In the genomic region with DNA sequence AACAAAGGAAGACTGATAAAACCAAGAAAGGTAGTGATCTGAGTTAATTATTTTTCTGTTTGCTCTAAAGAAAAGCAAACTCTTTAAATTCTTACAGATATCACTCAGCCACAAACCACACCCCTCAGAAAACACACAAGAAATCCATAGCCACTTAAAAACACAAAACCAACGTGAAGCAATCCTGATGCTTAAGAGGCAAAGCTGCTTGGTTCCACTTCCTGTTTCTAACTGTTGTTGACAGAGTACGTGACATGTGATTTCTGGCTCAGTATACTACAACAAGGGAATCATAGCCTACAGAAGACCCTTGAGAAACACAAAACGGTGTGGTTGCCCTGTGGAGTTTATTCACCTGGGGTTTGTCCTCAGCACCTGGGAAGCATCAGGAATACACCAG, we compare ENCODE assay signal across 9 cellular contexts.
A peak's percentile ranks its signal among the peaks of the same experiment; 100 is the strongest.
DNase-seq lines count a peak whose midpoint lies in the region; ATAC-seq, FAIRE-seq and TF ChIP-seq lines count a peak whose summit lies in the region.
"Had no signal": no experiment of that assay in that cellular context is flagged by ENCODE, and none has a peak within 500 bp of the region (broad histone marks: within the 10 kb centered on the region; RNA-seq: fewer than 3 reads in every experiment).

No MANE protein-coding gene starts in this region.

- H3K4me3 Mint-ChIP-seq in dendritic cell treated with granulocyte-macrophage colony-stimulating factor and Interleukin-4, amounts not matched to agents 40 ng/mL and 50 ng/mL, for 4 days = no peak overlapping the region
- no peak overlapping the region for H3K4me3 Mint-ChIP-seq in stimulated activated effector memory CD8-positive, alpha-beta T cell treated with anti-CD3 and anti-CD28 coated beads, Interleukin-12 subunit alpha, Interleukin-12 subunit beta, amount 100 ng/mL, for 72 hours

- FAIRE-seq in GM18507 (lab: Jason Lieb, UNC) = peak; percentile 56

- no peaks in the 10 kb centered on the region for H3K27me3 ChIP-seq in gastroesophageal sphincter

- intact Hi-C loops in dendritic cell treated with granulocyte-macrophage colony-stimulating factor and Interleukin-4, amounts not matched to agents 40 ng/mL and 50 ng/mL, for 4 days (cut with micrococcal nuclease) = no loop called here

- WGBS in gastroesophageal sphincter (ENCODE audit: low coverage in 1 of 2), 2 donors = 37 to 52% methylated on average over 3 of the region's 3 CpGs

- H3K36me3 Mint-ChIP-seq in dendritic cell treated with granulocyte-macrophage colony-stimulating factor and Interleukin-4, amounts not matched to agents 40 ng/mL and 50 ng/mL, for 4 days (ENCODE audit: low read depth) = no peaks in the 10 kb centered on the region
- H3K36me3 Mint-ChIP-seq in stimulated activated effector memory CD8-positive, alpha-beta T cell treated with anti-CD3 and anti-CD28 coated beads, Interleukin-12 subunit alpha, Interleukin-12 subunit beta, amount 100 ng/mL, for 72 hours = no peaks in the 10 kb centered on the region

- no peak for TF ChIP-seq EP300 in gastroesophageal sphincter (IDR thresholded peaks at IDR 0.05)

- H3K27ac Mint-ChIP-seq in dendritic cell treated with granulocyte-macrophage colony-stimulating factor and Interleukin-4, amounts not matched to agents 40 ng/mL and 50 ng/mL, for 4 days = peak overlapping the region; percentile 59
- no peak overlapping the region for H3K27ac Mint-ChIP-seq in stimulated activated effector memory CD8-positive, alpha-beta T cell treated with anti-CD3 and anti-CD28 coated beads, Interleukin-12 subunit alpha, Interleukin-12 subunit beta, amount 100 ng/mL, for 72 hours

- ATAC-seq in HG02642 (IDR thresholded peaks at IDR 0.05; ENCODE audit: poor library complexity, unreplicated experiment) (peak; percentile 77), gastroesophageal sphincter (no peak)
- no peak for ATAC-seq in stimulated activated effector memory CD8-positive, alpha-beta T cell treated with anti-CD3 and anti-CD28 coated beads, Interleukin-12 subunit alpha, Interleukin-12 subunit beta, amount 100 ng/mL, for 72 hours

- no peak overlapping the region for H3K4me3 ChIP-seq in gastroesophageal sphincter

- no peak for DNase-seq in GM18507 (ENCODE audit: extremely low spot score, insufficient read length, low read depth)
- peak; percentile 41 for DNase-seq in NCI-H2029 treated with DMSO at 0.1 percent for 48 hours (lab: John Stamatoyannopoulos, UW)
- DNase-seq in stimulated activated effector memory CD8-positive, alpha-beta T cell treated with anti-CD3 and anti-CD28 coated beads, Interleukin-12 subunit alpha, Interleukin-12 subunit beta, amount 100 ng/mL, for 72 hours (ENCODE audit: low spot score in 2 of 2) = no peak
- no peak for DNase-seq in D341Med (ENCODE audit: low spot score)
- DNase-seq in NCI-H524 (lab: John Stamatoyannopoulos, UW) = no peak

- peaks cover 29% of the 10 kb centered on the region for H3K4me1 Mint-ChIP-seq in dendritic cell treated with granulocyte-macrophage colony-stimulating factor and Interleukin-4, amounts not matched to agents 40 ng/mL and 50 ng/mL, for 4 days (ENCODE audit: low read depth)
- no peaks in the 10 kb centered on the region for H3K4me1 Mint-ChIP-seq in stimulated activated effector memory CD8-positive, alpha-beta T cell treated with anti-CD3 and anti-CD28 coated beads, Interleukin-12 subunit alpha, Interleukin-12 subunit beta, amount 100 ng/mL, for 72 hours

- peaks cover 18% of the 10 kb centered on the region for H3K9me3 Mint-ChIP-seq in dendritic cell treated with granulocyte-macrophage colony-stimulating factor and Interleukin-4, amounts not matched to agents 40 ng/mL and 50 ng/mL, for 4 days
- peaks cover 10% of the 10 kb centered on the region for H3K9me3 Mint-ChIP-seq in stimulated activated effector memory CD8-positive, alpha-beta T cell treated with anti-CD3 and anti-CD28 coated beads, Interleukin-12 subunit alpha, Interleukin-12 subunit beta, amount 100 ng/mL, for 72 hours

- no peak for TF ChIP-seq CTCF in gastroesophageal sphincter (IDR thresholded peaks at IDR 0.05)

- H3K36me3 ChIP-seq in gastroesophageal sphincter = no peaks in the 10 kb centered on the region

- peaks cover 0 to 4% (median 0%) of the 10 kb centered on the region in 3 donors for H3K9me3 ChIP-seq in gastroesophageal sphincter

- H3K27me3 Mint-ChIP-seq in dendritic cell treated with granulocyte-macrophage colony-stimulating factor and Interleukin-4, amounts not matched to agents 40 ng/mL and 50 ng/mL, for 4 days = no peaks in the 10 kb centered on the region

- TF ChIP-seq POLR2A in gastroesophageal sphincter (IDR thresholded peaks at IDR 0.05) = no peak

- H3K4me1 ChIP-seq in gastroesophageal sphincter = no peaks in the 10 kb centered on the region

- no peak overlapping the region for H3K27ac ChIP-seq in gastroesophageal sphincter
- H3K27ac ChIP-seq: KMS-11 had no signal
